ENCODE assay signal across 17 cellular contexts in genomic region chr4:86011117-86011516, GRCh38.
DNase-seq lines count a peak whose midpoint lies in the region; ATAC-seq and TF ChIP-seq lines count a peak whose summit lies in the region.
"Had no signal": no experiment of that assay in that cellular context is flagged by ENCODE, and none has a peak within 500 bp of the region (broad histone marks: within the 10 kb centered on the region; RNA-seq: fewer than 3 reads in every experiment).

No MANE protein-coding gene starts in this region.

- ATAC-seq in HG02938 (IDR thresholded peaks at IDR 0.05; ENCODE audit: unreplicated experiment): no peak
- ATAC-seq: activated T-cell treated with anti-CD3 and anti-CD28 coated beads, Interleukin-2, amount 50 U/mL, for 72 hours; stimulated activated memory B cell treated with anti-CD40 and anti-IgM and Interleukin-4, amounts not matched to agents 10 μg/mL and 1 μg/mL and 100 μg/mL, for 72 hours had no signal

- no peak overlapping the region for H3K4me3 ChIP-seq in testis
- H3K4me3 ChIP-seq: SK-N-MC had no signal

- no peak for TF ChIP-seq CTCF in testis (IDR thresholded peaks at IDR 0.05)

- H3K9me3 ChIP-seq in testis: no peaks in the 10 kb centered on the region
- H3K9me3 ChIP-seq: neutrophil had no signal

- H3K27me3 ChIP-seq in testis: no peaks in the 10 kb centered on the region
- H3K27me3 ChIP-seq: neutrophil had no signal

- TF ChIP-seq POLR2A in testis (IDR thresholded peaks at IDR 0.05): no peak

- peak; percentile 90 for DNase-seq in AG08395 (ENCODE audit: low spot score)
- DNase-seq in M059J (ENCODE audit: low read depth): peak; percentile 86
- peak; percentile 37 for DNase-seq in dermis blood vessel endothelial cell
- DNase-seq in kidney glomerular epithelial cell (lab: John Stamatoyannopoulos, UW): peak; percentile 85
- no peak for DNase-seq in stimulated activated CD8-positive, alpha-beta memory T cell treated with anti-CD3 and anti-CD28 coated beads, Interleukin-4, amount 100 ng/mL, for 48 hours
- DNase-seq in testis: no peak
- no peak for DNase-seq in SIG-M5 (lab: John Stamatoyannopoulos, UW)
- DNase-seq: activated CD4-positive, alpha-beta T cell treated with anti-CD3 and anti-CD28 coated beads for 1 hour; activated T-cell treated with anti-CD3 and anti-CD28 coated beads, Interleukin-2, amount 50 U/mL, for 72 hours; anterior cingulate cortex; erythroblast; NCI-H1048; stimulated activated CD4-positive, alpha-beta T cell treated with anti-CD3 and anti-CD28 coated beads, Interleukin-2, amount 100 ng/mL, for 24 hours had no signal

- no peaks in the 10 kb centered on the region for H3K4me1 ChIP-seq in testis

- no peaks in the 10 kb centered on the region for H3K36me3 ChIP-seq in testis (ENCODE audit: low read depth, missing control alignments)

- 62 to 78% methylated on average over 1 of the region's 1 CpG for WGBS in testis, 2 donors

- intact Hi-C loops in testis (cut with DNase I; ENCODE audit: low total_unique reads): no loop called here

- H3K27ac ChIP-seq in testis: no peak overlapping the region
- H3K27ac ChIP-seq: neutrophil, SK-N-MC had no signal

Comparison
In these comparisons a context has a peak if more than half of its experiments do, and no peak if none do; other contexts are left out.
1. DNase-seq: peak in AG08395 (single experiment), M059J (single experiment), dermis blood vessel endothelial cell (single experiment) and kidney glomerular epithelial cell (single experiment); none in stimulated activated CD8-positive, alpha-beta memory T cell treated with anti-CD3 and anti-CD28 coated beads, Interleukin-4, amount 100 ng/mL, for 48 hours (single experiment), testis (single experiment) and SIG-M5 (single experiment).